In genomic region chr17:9549215-9549614, GRCh38 we compare ENCODE assay signal across 36 cellular contexts. TPM values are rescaled to one million over a fixed set of nuclear protein-coding genes. Genes with fewer than 3 reads are reported as not detected.
"Had no signal": no experiment of that assay in that cellular context is flagged by ENCODE, and none has a peak within 500 bp of the region (broad histone marks: within the 10 kb centered on the region; RNA-seq: fewer than 3 reads in every experiment).

No MANE protein-coding gene starts in this region.

- H3K27me3 Mint-ChIP-seq: activated CD4-positive, alpha-beta T cell treated with anti-CD3 and anti-CD28 coated beads, Interleukin-2, amount 10 ng/mL, durations not matched to agents 7 days and 5 days; activated CD8-positive, alpha-beta memory T cell treated with anti-CD3 and anti-CD28 coated beads, Interleukin-2, amount 10 ng/mL, durations not matched to agents 7 days and 5 days; activated naive CD4-positive, alpha-beta T cell treated with anti-CD3 and anti-CD28 coated beads, Interleukin-2, amount 50 U/mL, for 24 hours had no signal

- H3K9me3 Mint-ChIP-seq: activated CD4-positive, alpha-beta T cell treated with anti-CD3 and anti-CD28 coated beads, Interleukin-2, amount 10 ng/mL, durations not matched to agents 7 days and 5 days; activated naive CD4-positive, alpha-beta T cell treated with anti-CD3 and anti-CD28 coated beads, Interleukin-2, amount 50 U/mL, for 24 hours had no signal

- H3K27ac Mint-ChIP-seq: activated CD4-positive, alpha-beta T cell treated with anti-CD3 and anti-CD28 coated beads, Interleukin-2, amount 10 ng/mL, durations not matched to agents 7 days and 5 days; activated CD8-positive, alpha-beta memory T cell treated with anti-CD3 and anti-CD28 coated beads, Interleukin-2, amount 10 ng/mL, durations not matched to agents 7 days and 5 days; activated naive CD4-positive, alpha-beta T cell treated with anti-CD3 and anti-CD28 coated beads, Interleukin-2, amount 50 U/mL, for 24 hours had no signal

- H3K4me3 Mint-ChIP-seq: activated CD4-positive, alpha-beta T cell treated with anti-CD3 and anti-CD28 coated beads, Interleukin-2, amount 10 ng/mL, durations not matched to agents 7 days and 5 days; activated CD8-positive, alpha-beta memory T cell treated with anti-CD3 and anti-CD28 coated beads, Interleukin-2, amount 10 ng/mL, durations not matched to agents 7 days and 5 days; activated naive CD4-positive, alpha-beta T cell treated with anti-CD3 and anti-CD28 coated beads, Interleukin-2, amount 50 U/mL, for 24 hours had no signal

- H3K4me1 Mint-ChIP-seq: activated CD4-positive, alpha-beta T cell treated with anti-CD3 and anti-CD28 coated beads, Interleukin-2, amount 10 ng/mL, durations not matched to agents 7 days and 5 days had no signal

- DNase-seq: activated CD4-positive, alpha-beta T cell treated with anti-CD3 and anti-CD28 coated beads for 1 hour; activated CD4-positive, alpha-beta T cell treated with anti-CD3 and anti-CD28 coated beads, Interleukin-2, amount 10 ng/mL, durations not matched to agents 7 days and 5 days; activated CD4-positive, alpha-beta T cell treated with anti-CD3 and anti-CD28 coated beads, Interleukin-2, amount 50 U/mL, for 48 hours; activated CD4-positive, CD25-positive, alpha-beta regulatory T cell; activated CD8-positive, alpha-beta memory T cell treated with anti-CD3 and anti-CD28 coated beads for 24 hours; activated CD8-positive, alpha-beta memory T cell treated with anti-CD3 and anti-CD28 coated beads, Interleukin-2, amount 10 ng/mL, durations not matched to agents 7 days and 5 days; activated CD8-positive, alpha-beta memory T cell treated with anti-CD3 and anti-CD28 coated beads, Interleukin-2, amount 50 U/mL, for 48 hours; activated effector memory CD4-positive, alpha-beta T cell treated with anti-CD3 and anti-CD28 coated beads, Interleukin-2, amount 50 U/mL, for 16 hours; activated naive CD4-positive, alpha-beta T cell; activated T-cell treated with anti-CD3 and anti-CD28 coated beads, Interleukin-2, amount 50 U/mL, for 1 hour; amniotic stem cell; aorta; brain microvascular endothelial cell; central memory CD4-positive, alpha-beta T cell; MM.1S; MV-4-11; NCI-H1092; NCI-H1436 treated with DMSO at 0.1 percent for 48 hours; NCI-H1694 treated with DMSO at 0.1 percent for 48 hours; NCI-H2029; NCI-H2107; NCI-H2171; NCI-H510A; NCI-H526; NCI-H748 treated with DMSO at 0.1 percent for 48 hours; SHP77; SJCRH30; T1000; WERI-Rb-1 had no signal

- ATAC-seq: activated CD8-positive, alpha-beta memory T cell treated with anti-CD3 and anti-CD28 coated beads, Interleukin-2, amount 10 ng/mL, durations not matched to agents 7 days and 5 days; Panc1 had no signal

RNA-seq across cellular contexts. Expression of gene CFAP52, which starts 27.2 kb away (rescaled TPM):
- total RNA-seq: activated CD4-positive, alpha-beta T cell treated with anti-CD3 and anti-CD28 coated beads, Interleukin-2, amount 10 ng/mL, durations not matched to agents 7 days and 5 days; activated CD8-positive, alpha-beta memory T cell treated with anti-CD3 and anti-CD28 coated beads, Interleukin-2, amount 10 ng/mL, durations not matched to agents 7 days and 5 days; chondrocyte; LHCN-M2; RPMI7951; SJCRH30; T-helper 1 cell treated with Interleukin-12 subunit alpha and Interleukin-12 subunit beta and Interleukin-4 antibody, amounts not matched to agents 30 ng/mL and 1 ng/mL, for 36 hours; T-helper 2 cell treated with Interferon-gamma antibody and Interleukin-4, amounts not matched to agents 100 ng/mL and 5 ng/mL, for 36 hours had no signal
